Comparison of ENCODE assay signal across 12 cellular contexts in the genomic region with DNA sequence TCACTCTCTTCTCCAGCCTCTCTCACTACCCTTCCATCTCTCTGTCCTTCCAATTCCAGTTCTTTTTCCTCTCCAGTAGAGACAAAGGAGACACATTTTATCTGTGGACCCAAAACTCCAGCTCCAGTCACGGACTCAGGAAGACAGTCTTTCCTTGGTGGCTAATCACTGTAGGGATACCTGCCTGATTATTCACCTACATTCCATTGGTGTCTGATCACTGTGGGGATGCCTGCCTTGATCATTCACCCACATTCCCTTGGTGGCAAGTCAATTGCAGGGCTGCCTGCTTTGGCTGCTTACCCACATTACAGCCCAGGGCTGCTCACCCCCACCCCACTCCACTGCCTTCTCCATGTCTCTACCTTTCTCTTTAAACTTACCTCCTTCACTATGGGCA. TPM values are rescaled to one million over a fixed set of nuclear protein-coding genes. Genes with fewer than 3 reads are reported as not detected.
DNase-seq lines count a peak whose midpoint lies in the region; ATAC-seq and TF ChIP-seq lines count a peak whose summit lies in the region.
"Not testable (repeated sequence)": the region's sequence is repeated elsewhere in the genome, so short reads cannot be mapped to it uniquely, and the experiment has no call there.
"Had no signal": no experiment of that assay in that cellular context is flagged by ENCODE, and none has a peak within 500 bp of the region (broad histone marks: within the 10 kb centered on the region; RNA-seq: fewer than 3 reads in every experiment).

No MANE protein-coding gene starts in this region.

- H3K4me1 ChIP-seq in CD8-positive, alpha-beta T cell (ENCODE audit: insufficient read depth, low read length): peaks cover 17% of the 10 kb centered on the region
- H3K4me1 ChIP-seq in RWPE2 (ENCODE audit: insufficient read depth, poor library complexity, severe bottlenecking); neural progenitor cell: not testable (repeated sequence)

- peak overlapping the region; percentile 99 for H3K4me3 Mint-ChIP-seq in CD8-positive, alpha-beta T cell
- H3K4me3 Mint-ChIP-seq in activated CD8-positive, alpha-beta memory T cell treated with anti-CD3 and anti-CD28 coated beads, Interleukin-2, amount 10 ng/mL, durations not matched to agents 7 days and 5 days: peak overlapping the region; percentile 21
- H3K4me3 Mint-ChIP-seq in activated naive CD8-positive, alpha-beta T cell treated with anti-CD3 and anti-CD28 coated beads, Interleukin-2, amount 10 ng/mL, durations not matched to agents 7 days and 5 days: peak overlapping the region; percentile 41
- H3K4me3 Mint-ChIP-seq in endothelial cell (ENCODE audit: unreplicated experiment): peak overlapping the region; percentile 99
- peak overlapping the region; percentile 68 for H3K4me3 Mint-ChIP-seq in memory B cell
- H3K4me3 Mint-ChIP-seq in neural progenitor cell: peak overlapping the region; percentile 98
- peak overlapping the region; percentile 79 for H3K4me3 Mint-ChIP-seq in type B pancreatic cell

- intact Hi-C loops in CD8-positive, alpha-beta T cell (cut with DNase I, micrococcal nuclease): loop anchor here (2.0 to 5.0 kb wide), 4 partner anchors 45 to 398 kb away; a partner anchor contains a TSS

- not testable (repeated sequence) for H3K27me3 ChIP-seq in CD8-positive, alpha-beta T cell (ENCODE audit: insufficient read depth, low read length); RWPE2 (ENCODE audit: insufficient read depth, poor library complexity, severe bottlenecking); neural progenitor cell

- peaks cover 35% of the 10 kb centered on the region for H3K4me1 Mint-ChIP-seq in CD8-positive, alpha-beta T cell (ENCODE audit: low read depth)
- H3K4me1 Mint-ChIP-seq in activated CD8-positive, alpha-beta memory T cell treated with anti-CD3 and anti-CD28 coated beads, Interleukin-2, amount 10 ng/mL, durations not matched to agents 7 days and 5 days: peaks cover 21% of the 10 kb centered on the region
- H3K4me1 Mint-ChIP-seq in activated naive CD8-positive, alpha-beta T cell treated with anti-CD3 and anti-CD28 coated beads, Interleukin-2, amount 10 ng/mL, durations not matched to agents 7 days and 5 days; memory B cell; neural progenitor cell; type B pancreatic cell (ENCODE audit: unreplicated experiment): not testable (repeated sequence)
- H3K4me1 Mint-ChIP-seq in endothelial cell (ENCODE audit: unreplicated experiment): peaks cover 20% of the 10 kb centered on the region

- H3K79me2 ChIP-seq in neural progenitor cell (ENCODE audit: low read depth): peaks cover 34% of the 10 kb centered on the region

- not testable (repeated sequence) for H4K20me1 ChIP-seq in neural progenitor cell (ENCODE audit: low read depth)

- H3K4me2 ChIP-seq in neural progenitor cell: not testable (repeated sequence)

- not testable (repeated sequence) for H2AFZ ChIP-seq in neural progenitor cell (replicated peaks)

- POLR2A ChIA-PET in CD8-positive, alpha-beta T cell (lab: Charles Lee); activated naive CD8-positive, alpha-beta T cell treated with anti-CD3 and anti-CD28 coated beads, Interleukin-2, amount 10 ng/mL, durations not matched to agents 7 days and 5 days (lab: Charles Lee): not testable (repeated sequence)

- not testable (repeated sequence) for H3F3A ChIP-seq in neural progenitor cell (ENCODE audit: low read depth)

- peaks cover 28% of the 10 kb centered on the region for H3K36me3 Mint-ChIP-seq in CD8-positive, alpha-beta T cell
- H3K36me3 Mint-ChIP-seq in activated CD8-positive, alpha-beta memory T cell treated with anti-CD3 and anti-CD28 coated beads, Interleukin-2, amount 10 ng/mL, durations not matched to agents 7 days and 5 days: peaks cover 43% of the 10 kb centered on the region
- peaks cover 39% of the 10 kb centered on the region for H3K36me3 Mint-ChIP-seq in activated naive CD8-positive, alpha-beta T cell treated with anti-CD3 and anti-CD28 coated beads, Interleukin-2, amount 10 ng/mL, durations not matched to agents 7 days and 5 days
- H3K36me3 Mint-ChIP-seq in endothelial cell (ENCODE audit: low read depth, unreplicated experiment): peaks cover 36% of the 10 kb centered on the region
- peaks cover 22% of the 10 kb centered on the region for H3K36me3 Mint-ChIP-seq in memory B cell
- H3K36me3 Mint-ChIP-seq in neural progenitor cell: peaks cover 28% of the 10 kb centered on the region
- peaks cover 35% of the 10 kb centered on the region for H3K36me3 Mint-ChIP-seq in type B pancreatic cell

- not testable (repeated sequence) for H3K36me3 ChIP-seq in CD8-positive, alpha-beta T cell (ENCODE audit: insufficient read depth, low read length)
- H3K36me3 ChIP-seq in RWPE2 (ENCODE audit: low read depth) (peaks cover 19% of the 10 kb centered on the region), neural progenitor cell (peaks cover 15% of the 10 kb centered on the region)

- TF ChIP-seq CTCF in CD8-positive, alpha-beta T cell (IDR thresholded peaks at IDR 0.05); RWPE2 (IDR thresholded peaks at IDR 0.05; ENCODE audit: poor library complexity, severe bottlenecking); endothelial cell (IDR thresholded peaks at IDR 0.05; ENCODE audit: unreplicated experiment); neural progenitor cell (IDR thresholded peaks at IDR 0.05); type B pancreatic cell (conservative IDR thresholded peaks at IDR 0.05): not testable (repeated sequence)

- H3K4me3 ChIP-seq in CD8-positive, alpha-beta T cell (ENCODE audit: low read depth, low read length); RWPE2 (ENCODE audit: severe bottlenecking); neural progenitor cell: not testable (repeated sequence)

- H3K27ac ChIP-seq in CD8-positive, alpha-beta T cell (ENCODE audit: low read depth, low read length); neural progenitor cell: not testable (repeated sequence)
- peak overlapping the region; percentile 58 for H3K27ac ChIP-seq in RWPE2 (ENCODE audit: poor library complexity, severe bottlenecking)

- peak overlapping the region; percentile 76 for H3K27ac Mint-ChIP-seq in CD8-positive, alpha-beta T cell
- H3K27ac Mint-ChIP-seq in activated CD8-positive, alpha-beta memory T cell treated with anti-CD3 and anti-CD28 coated beads, Interleukin-2, amount 10 ng/mL, durations not matched to agents 7 days and 5 days: peak overlapping the region; percentile 65
- H3K27ac Mint-ChIP-seq in activated naive CD8-positive, alpha-beta T cell treated with anti-CD3 and anti-CD28 coated beads, Interleukin-2, amount 10 ng/mL, durations not matched to agents 7 days and 5 days: peak overlapping the region; percentile 99
- H3K27ac Mint-ChIP-seq in endothelial cell (ENCODE audit: unreplicated experiment) (peak overlapping the region; percentile 86), memory B cell (peak overlapping the region; percentile 51), type B pancreatic cell (peak overlapping the region; percentile 100)
- not testable (repeated sequence) for H3K27ac Mint-ChIP-seq in neural progenitor cell

- not testable (repeated sequence) for H3K9me3 ChIP-seq in CD8-positive, alpha-beta T cell (ENCODE audit: low read length); neural progenitor cell (ENCODE audit: low read depth)
- peaks cover 11% of the 10 kb centered on the region for H3K9me3 ChIP-seq in RWPE2 (ENCODE audit: severe bottlenecking)

- DNase-seq in CD8-positive, alpha-beta T cell; RWPE2 (ENCODE audit: low spot score); activated CD8-positive, alpha-beta memory T cell treated with anti-CD3 and anti-CD28 coated beads, Interleukin-2, amount 10 ng/mL, durations not matched to agents 7 days and 5 days; activated naive CD8-positive, alpha-beta T cell treated with anti-CD3 and anti-CD28 coated beads, Interleukin-2, amount 10 ng/mL, durations not matched to agents 7 days and 5 days; endothelial cell (ENCODE audit: low spot score); memory B cell (ENCODE audit: low spot score in 2 of 2); neural progenitor cell (ENCODE audit: low spot score); type B pancreatic cell (ENCODE audit: extremely low spot score, unreplicated experiment): not testable (repeated sequence)

- H3K27me3 Mint-ChIP-seq in CD8-positive, alpha-beta T cell (ENCODE audit: low read depth); activated CD8-positive, alpha-beta memory T cell treated with anti-CD3 and anti-CD28 coated beads, Interleukin-2, amount 10 ng/mL, durations not matched to agents 7 days and 5 days; activated naive CD8-positive, alpha-beta T cell treated with anti-CD3 and anti-CD28 coated beads, Interleukin-2, amount 10 ng/mL, durations not matched to agents 7 days and 5 days; memory B cell; type B pancreatic cell: not testable (repeated sequence)
- H3K27me3 Mint-ChIP-seq in endothelial cell (ENCODE audit: unreplicated experiment) (peaks cover 15% of the 10 kb centered on the region), neural progenitor cell (ENCODE audit: insufficient read depth, low read depth) (peaks cover 14% of the 10 kb centered on the region)

- H3K9ac ChIP-seq in neural progenitor cell: not testable (repeated sequence)

- H3K9me3 Mint-ChIP-seq in CD8-positive, alpha-beta T cell; memory B cell: not testable (repeated sequence)
- peaks cover 24% of the 10 kb centered on the region for H3K9me3 Mint-ChIP-seq in activated CD8-positive, alpha-beta memory T cell treated with anti-CD3 and anti-CD28 coated beads, Interleukin-2, amount 10 ng/mL, durations not matched to agents 7 days and 5 days (ENCODE audit: low read depth)
- peaks cover 27% of the 10 kb centered on the region for H3K9me3 Mint-ChIP-seq in activated naive CD8-positive, alpha-beta T cell treated with anti-CD3 and anti-CD28 coated beads, Interleukin-2, amount 10 ng/mL, durations not matched to agents 7 days and 5 days
- peaks cover 27% of the 10 kb centered on the region for H3K9me3 Mint-ChIP-seq in endothelial cell (ENCODE audit: unreplicated experiment)
- H3K9me3 Mint-ChIP-seq in neural progenitor cell: peaks cover 55% of the 10 kb centered on the region
- H3K9me3 Mint-ChIP-seq in type B pancreatic cell: peaks cover 24% of the 10 kb centered on the region

- ATAC-seq in CD8-positive, alpha-beta T cell; activated CD8-positive, alpha-beta memory T cell treated with anti-CD3 and anti-CD28 coated beads, Interleukin-2, amount 10 ng/mL, durations not matched to agents 7 days and 5 days; activated naive CD8-positive, alpha-beta T cell treated with anti-CD3 and anti-CD28 coated beads, Interleukin-2, amount 10 ng/mL, durations not matched to agents 7 days and 5 days (ENCODE audit: low read depth); memory B cell (ENCODE audit: low read depth): not testable (repeated sequence)
- peak; percentile 59 for ATAC-seq in RWPE2 (ENCODE audit: low read depth)

- CTCF ChIA-PET in CD8-positive, alpha-beta T cell (lab: Charles Lee): interaction anchor here (1.9 kb wide), 1 partner anchor 335 kb away, joined by 3 read pairs; no protein-coding TSS in a partner anchor
- CTCF ChIA-PET in activated CD8-positive, alpha-beta memory T cell treated with anti-CD3 and anti-CD28 coated beads, Interleukin-2, amount 10 ng/mL, durations not matched to agents 7 days and 5 days (lab: Charles Lee): not testable (repeated sequence)

RNA-seq across cellular contexts. Expression of a gene that starts 1.5 kb away (rescaled TPM):
- total RNA-seq in CD8-positive, alpha-beta T cell: 10 to 100 TPM; 16.6 to 17.9 TPM
- total RNA-seq in activated CD8-positive, alpha-beta memory T cell treated with anti-CD3 and anti-CD28 coated beads, Interleukin-2, amount 10 ng/mL, durations not matched to agents 7 days and 5 days: 10 to 100 TPM; 12.7 to 13.9 TPM
- total RNA-seq in activated naive CD8-positive, alpha-beta T cell treated with anti-CD3 and anti-CD28 coated beads, Interleukin-2, amount 10 ng/mL, durations not matched to agents 7 days and 5 days: 10 to 100 TPM; 19.1 to 19.8 TPM
- total RNA-seq in endothelial cell (ENCODE audit: unreplicated experiment) (31.1 TPM), neural progenitor cell (ENCODE audit: low replicate concordance) (29.6 and 32.6 TPM in 2 replicates), type B pancreatic cell (ENCODE audit: low replicate concordance) (26.7 and 32.1 TPM in 2 replicates)

RNA-seq across cellular contexts. Expression of a gene that starts 41.5 kb away (rescaled TPM):
- not detected for total RNA-seq in CD8-positive, alpha-beta T cell
- not detected for total RNA-seq in activated CD8-positive, alpha-beta memory T cell treated with anti-CD3 and anti-CD28 coated beads, Interleukin-2, amount 10 ng/mL, durations not matched to agents 7 days and 5 days
- total RNA-seq in activated naive CD8-positive, alpha-beta T cell treated with anti-CD3 and anti-CD28 coated beads, Interleukin-2, amount 10 ng/mL, durations not matched to agents 7 days and 5 days: under 1 TPM; 0.33 to 0.34 TPM
- total RNA-seq in endothelial cell (ENCODE audit: unreplicated experiment) (not detected), neural progenitor cell (ENCODE audit: low replicate concordance) (not detected in 2 replicates), type B pancreatic cell (ENCODE audit: low replicate concordance) (0.10 TPM in 1 of 2 replicates, not detected in the other)
- total RNA-seq: H1, left ventricle myocardium superior, mononuclear cell, sciatic nerve had no signal

RNA-seq across cellular contexts. Expression of a gene that starts 44.4 kb away (rescaled TPM):
- total RNA-seq in CD8-positive, alpha-beta T cell: 10 to 100 TPM; 40.6 to 43.2 TPM
- 10 to 100 TPM; 53.9 to 55.7 TPM for total RNA-seq in activated CD8-positive, alpha-beta memory T cell treated with anti-CD3 and anti-CD28 coated beads, Interleukin-2, amount 10 ng/mL, durations not matched to agents 7 days and 5 days
- 10 to 100 TPM; 56.8 to 58.3 TPM for total RNA-seq in activated naive CD8-positive, alpha-beta T cell treated with anti-CD3 and anti-CD28 coated beads, Interleukin-2, amount 10 ng/mL, durations not matched to agents 7 days and 5 days
- total RNA-seq in endothelial cell (ENCODE audit: unreplicated experiment) (52.1 TPM), neural progenitor cell (ENCODE audit: low replicate concordance) (134 and 178 TPM in 2 replicates), type B pancreatic cell (ENCODE audit: low replicate concordance) (58.7 and 60.0 TPM in 2 replicates)

Comparison
In these comparisons a context has a peak if more than half of its experiments do, and no peak if none do; other contexts are left out.
1. H3K4me3 Mint-ChIP-seq: peak in every context shown above with its lines; median percentile 99 in CD8-positive, alpha-beta T cell; 99 in endothelial cell; 98 in neural progenitor cell; 79 in type B pancreatic cell; 68 in memory B cell; 41 in activated naive CD8-positive, alpha-beta T cell treated with anti-CD3 and anti-CD28 coated beads, Interleukin-2, amount 10 ng/mL, durations not matched to agents 7 days and 5 days; 21 in activated CD8-positive, alpha-beta memory T cell treated with anti-CD3 and anti-CD28 coated beads, Interleukin-2, amount 10 ng/mL, durations not matched to agents 7 days and 5 days.